1 cellular context compared by ENCODE assay signal in the genomic region with DNA sequence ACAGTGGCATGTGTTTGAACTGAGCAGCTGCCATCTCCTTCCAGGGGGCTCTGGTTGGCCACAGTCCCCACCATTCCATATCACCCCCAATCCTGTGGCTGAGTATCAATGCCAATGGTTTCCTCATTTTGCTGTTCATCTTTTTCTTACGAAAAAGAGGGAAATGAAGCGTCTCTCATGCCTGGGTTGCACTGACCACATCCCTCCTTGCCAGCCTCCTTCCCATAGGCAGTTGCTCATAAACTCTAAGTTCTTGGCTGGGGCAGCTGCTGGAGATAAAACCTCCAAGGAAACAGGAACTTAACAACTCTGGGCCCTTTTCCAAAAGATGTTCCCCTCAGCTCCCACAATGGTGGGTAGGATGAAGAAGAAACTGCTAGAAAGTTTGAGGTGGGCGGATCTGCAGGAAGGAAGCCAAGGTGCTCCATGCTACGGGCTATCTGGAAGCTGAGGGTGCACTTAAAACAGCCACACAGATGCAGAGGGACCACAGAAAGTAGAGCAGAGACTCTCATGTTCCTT.
TF ChIP-seq lines count a peak whose summit lies in the region.

No MANE protein-coding gene starts in this region.

TF ChIP-seq in GM23338, 12 proteins besides CTCF, POLR2A, EP300 and RAD21:
- TF ChIP-seq, protein P1, sequence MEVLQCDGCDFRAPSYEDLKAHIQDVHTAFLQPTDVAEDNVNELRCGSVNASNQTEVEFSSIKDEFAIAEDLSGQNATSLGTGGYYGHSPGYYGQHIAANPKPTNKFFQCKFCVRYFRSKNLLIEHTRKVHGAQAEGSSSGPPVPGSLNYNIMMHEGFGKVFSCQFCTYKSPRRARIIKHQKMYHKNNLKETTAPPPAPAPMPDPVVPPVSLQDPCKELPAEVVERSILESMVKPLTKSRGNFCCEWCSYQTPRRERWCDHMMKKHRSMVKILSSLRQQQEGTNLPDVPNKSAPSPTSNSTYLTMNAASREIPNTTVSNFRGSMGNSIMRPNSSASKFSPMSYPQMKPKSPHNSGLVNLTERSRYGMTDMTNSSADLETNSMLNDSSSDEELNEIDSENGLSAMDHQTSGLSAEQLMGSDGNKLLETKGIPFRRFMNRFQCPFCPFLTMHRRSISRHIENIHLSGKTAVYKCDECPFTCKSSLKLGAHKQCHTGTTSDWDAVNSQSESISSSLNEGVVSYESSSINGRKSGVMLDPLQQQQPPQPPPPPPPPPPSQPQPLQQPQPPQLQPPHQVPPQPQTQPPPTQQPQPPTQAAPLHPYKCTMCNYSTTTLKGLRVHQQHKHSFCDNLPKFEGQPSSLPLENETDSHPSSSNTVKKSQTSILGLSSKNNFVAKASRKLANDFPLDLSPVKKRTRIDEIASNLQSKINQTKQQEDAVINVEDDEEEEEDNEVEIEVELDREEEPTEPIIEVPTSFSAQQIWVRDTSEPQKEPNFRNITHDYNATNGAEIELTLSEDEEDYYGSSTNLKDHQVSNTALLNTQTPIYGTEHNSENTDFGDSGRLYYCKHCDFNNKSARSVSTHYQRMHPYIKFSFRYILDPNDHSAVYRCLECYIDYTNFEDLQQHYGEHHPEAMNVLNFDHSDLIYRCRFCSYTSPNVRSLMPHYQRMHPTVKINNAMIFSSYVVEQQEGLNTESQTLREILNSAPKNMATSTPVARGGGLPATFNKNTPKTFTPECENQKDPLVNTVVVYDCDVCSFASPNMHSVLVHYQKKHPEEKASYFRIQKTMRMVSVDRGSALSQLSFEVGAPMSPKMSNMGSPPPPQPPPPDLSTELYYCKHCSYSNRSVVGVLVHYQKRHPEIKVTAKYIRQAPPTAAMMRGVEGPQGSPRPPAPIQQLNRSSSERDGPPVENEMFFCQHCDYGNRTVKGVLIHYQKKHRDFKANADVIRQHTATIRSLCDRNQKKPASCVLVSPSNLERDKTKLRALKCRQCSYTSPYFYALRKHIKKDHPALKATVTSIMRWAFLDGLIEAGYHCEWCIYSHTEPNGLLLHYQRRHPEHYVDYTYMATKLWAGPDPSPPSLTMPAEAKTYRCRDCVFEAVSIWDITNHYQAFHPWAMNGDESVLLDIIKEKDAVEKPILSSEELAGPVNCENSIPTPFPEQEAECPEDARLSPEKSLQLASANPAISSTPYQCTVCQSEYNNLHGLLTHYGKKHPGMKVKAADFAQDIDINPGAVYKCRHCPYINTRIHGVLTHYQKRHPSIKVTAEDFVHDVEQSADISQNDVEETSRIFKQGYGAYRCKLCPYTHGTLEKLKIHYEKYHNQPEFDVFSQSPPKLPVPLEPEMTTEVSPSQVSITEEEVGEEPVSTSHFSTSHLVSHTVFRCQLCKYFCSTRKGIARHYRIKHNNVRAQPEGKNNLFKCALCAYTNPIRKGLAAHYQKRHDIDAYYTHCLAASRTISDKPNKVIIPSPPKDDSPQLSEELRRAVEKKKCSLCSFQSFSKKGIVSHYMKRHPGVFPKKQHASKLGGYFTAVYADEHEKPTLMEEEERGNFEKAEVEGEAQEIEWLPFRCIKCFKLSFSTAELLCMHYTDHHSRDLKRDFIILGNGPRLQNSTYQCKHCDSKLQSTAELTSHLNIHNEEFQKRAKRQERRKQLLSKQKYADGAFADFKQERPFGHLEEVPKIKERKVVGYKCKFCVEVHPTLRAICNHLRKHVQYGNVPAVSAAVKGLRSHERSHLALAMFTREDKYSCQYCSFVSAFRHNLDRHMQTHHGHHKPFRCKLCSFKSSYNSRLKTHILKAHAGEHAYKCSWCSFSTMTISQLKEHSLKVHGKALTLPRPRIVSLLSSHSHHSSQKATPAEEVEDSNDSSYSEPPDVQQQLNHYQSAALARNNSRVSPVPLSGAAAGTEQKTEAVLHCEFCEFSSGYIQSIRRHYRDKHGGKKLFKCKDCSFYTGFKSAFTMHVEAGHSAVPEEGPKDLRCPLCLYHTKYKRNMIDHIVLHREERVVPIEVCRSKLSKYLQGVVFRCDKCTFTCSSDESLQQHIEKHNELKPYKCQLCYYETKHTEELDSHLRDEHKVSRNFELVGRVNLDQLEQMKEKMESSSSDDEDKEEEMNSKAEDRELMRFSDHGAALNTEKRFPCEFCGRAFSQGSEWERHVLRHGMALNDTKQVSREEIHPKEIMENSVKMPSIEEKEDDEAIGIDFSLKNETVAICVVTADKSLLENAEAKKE (CRISPR knock-in tag; IDR thresholded peaks at IDR 0.05), result no peak
- TF ChIP-seq STAT1 (IDR thresholded peaks at IDR 0.05; ENCODE audit: unreplicated experiment), result no peak
- TF ChIP-seq JUNB (IDR thresholded peaks at IDR 0.05; ENCODE audit: unreplicated experiment), result no peak
- no peak for TF ChIP-seq CREB1 (CRISPR knock-in tag; IDR thresholded peaks at IDR 0.05; ENCODE audit: low read depth)
- TF ChIP-seq POLR2AphosphoS5 (IDR thresholded peaks at IDR 0.05; ENCODE audit: low read depth), result no peak
- no peak for TF ChIP-seq ZNF331 (CRISPR knock-in tag; IDR thresholded peaks at IDR 0.05; ENCODE audit: low read depth)
- no peak for TF ChIP-seq ZNF114 (CRISPR knock-in tag; IDR thresholded peaks at IDR 0.05)
TF ChIP-seq in GM23338: peak in this region for 0.
